26 cellular contexts compared by ENCODE assay signal in genomic region chr9:16258191-16258590, GRCh38.
"Had no signal": no experiment of that assay in that cellular context is flagged by ENCODE, and none has a peak within 500 bp of the region (broad histone marks: within the 10 kb centered on the region; RNA-seq: fewer than 3 reads in every experiment).

No MANE protein-coding gene starts in this region.

- H3K27me3 ChIP-seq: adrenal gland, body of pancreas, esophagus muscularis mucosa, foreskin keratinocyte, gastrocnemius medialis had no signal

- H3K27me3 Mint-ChIP-seq: activated CD4-positive, alpha-beta memory T cell treated with anti-CD3 and anti-CD28 coated beads, Interleukin-2, amount 10 ng/mL, durations not matched to agents 7 days and 5 days; activated CD4-positive, alpha-beta T cell treated with anti-CD3 and anti-CD28 coated beads, Interleukin-2, amount 10 ng/mL, durations not matched to agents 24 days and 14 days; activated naive CD4-positive, alpha-beta T cell treated with anti-CD3 and anti-CD28 coated beads, Interleukin-2, amount 10 ng/mL, durations not matched to agents 7 days and 5 days; activated T-cell treated with anti-CD3 and anti-CD28 coated beads, Interleukin-2, amount 50 U/mL, for 24 hours; effector memory CD8-positive, alpha-beta T cell had no signal

- ATAC-seq: activated CD4-positive, alpha-beta T cell treated with anti-CD3 and anti-CD28 coated beads for 36 hours; activated T-cell treated with anti-CD3 and anti-CD28 coated beads, Interleukin-2, amount 50 U/mL, for 72 hours; body of pancreas; effector memory CD8-positive, alpha-beta T cell; gastrocnemius medialis; heart right ventricle had no signal

- H3K27ac Mint-ChIP-seq: activated CD4-positive, alpha-beta memory T cell treated with anti-CD3 and anti-CD28 coated beads, Interleukin-2, amount 10 ng/mL, durations not matched to agents 7 days and 5 days; activated CD4-positive, alpha-beta T cell treated with anti-CD3 and anti-CD28 coated beads for 36 hours; activated CD4-positive, alpha-beta T cell treated with anti-CD3 and anti-CD28 coated beads, Interleukin-2, amount 10 ng/mL, durations not matched to agents 24 days and 14 days; activated naive CD4-positive, alpha-beta T cell treated with anti-CD3 and anti-CD28 coated beads, Interleukin-2, amount 10 ng/mL, durations not matched to agents 7 days and 5 days; activated naive CD4-positive, alpha-beta T cell treated with anti-CD3 and anti-CD28 coated beads, Interleukin-2, amount 50 U/mL, for 72 hours; activated T-cell treated with anti-CD3 and anti-CD28 coated beads, Interleukin-2, amount 50 U/mL, for 24 hours; activated T-cell treated with anti-CD3 and anti-CD28 coated beads, Interleukin-2, amount 50 U/mL, for 72 hours; effector memory CD8-positive, alpha-beta T cell had no signal

- H3K4me3 Mint-ChIP-seq: activated CD4-positive, alpha-beta memory T cell treated with anti-CD3 and anti-CD28 coated beads, Interleukin-2, amount 10 ng/mL, durations not matched to agents 7 days and 5 days; activated CD4-positive, alpha-beta T cell treated with anti-CD3 and anti-CD28 coated beads for 36 hours; activated CD4-positive, alpha-beta T cell treated with anti-CD3 and anti-CD28 coated beads, Interleukin-2, amount 10 ng/mL, durations not matched to agents 24 days and 14 days; activated naive CD4-positive, alpha-beta T cell treated with anti-CD3 and anti-CD28 coated beads, Interleukin-2, amount 10 ng/mL, durations not matched to agents 7 days and 5 days; activated T-cell treated with anti-CD3 and anti-CD28 coated beads, Interleukin-2, amount 50 U/mL, for 24 hours; activated T-cell treated with anti-CD3 and anti-CD28 coated beads, Interleukin-2, amount 50 U/mL, for 72 hours; effector memory CD8-positive, alpha-beta T cell had no signal

- H3K4me3 ChIP-seq: adrenal gland, body of pancreas, esophagus muscularis mucosa, gastrocnemius medialis, heart right ventricle had no signal

- H3K9me3 Mint-ChIP-seq: activated CD4-positive, alpha-beta memory T cell treated with anti-CD3 and anti-CD28 coated beads, Interleukin-2, amount 10 ng/mL, durations not matched to agents 7 days and 5 days; activated CD4-positive, alpha-beta T cell treated with anti-CD3 and anti-CD28 coated beads, Interleukin-2, amount 10 ng/mL, durations not matched to agents 24 days and 14 days; activated naive CD4-positive, alpha-beta T cell treated with anti-CD3 and anti-CD28 coated beads, Interleukin-2, amount 10 ng/mL, durations not matched to agents 7 days and 5 days; activated T-cell treated with anti-CD3 and anti-CD28 coated beads, Interleukin-2, amount 50 U/mL, for 24 hours had no signal

- H3K36me3 Mint-ChIP-seq: activated naive CD4-positive, alpha-beta T cell treated with anti-CD3 and anti-CD28 coated beads, Interleukin-2, amount 10 ng/mL, durations not matched to agents 7 days and 5 days; activated naive CD4-positive, alpha-beta T cell treated with anti-CD3 and anti-CD28 coated beads, Interleukin-2, amount 50 U/mL, for 72 hours had no signal

- H3K4me1 ChIP-seq: adrenal gland, body of pancreas, esophagus muscularis mucosa, foreskin keratinocyte, gastrocnemius medialis, heart right ventricle had no signal

- H3K36me3 ChIP-seq: adrenal gland, esophagus muscularis mucosa, gastrocnemius medialis, heart right ventricle had no signal

- DNase-seq: activated CD4-positive, alpha-beta memory T cell treated with anti-CD3 and anti-CD28 coated beads, Interleukin-2, amount 10 ng/mL, durations not matched to agents 7 days and 5 days; activated CD4-positive, alpha-beta T cell treated with anti-CD3 and anti-CD28 coated beads for 36 hours; activated CD4-positive, alpha-beta T cell treated with anti-CD3 and anti-CD28 coated beads, Interleukin-2, amount 10 ng/mL, durations not matched to agents 24 days and 14 days; activated CD4-positive, CD25-positive, alpha-beta regulatory T cell; activated CD4-positive, CD25-positive, alpha-beta regulatory T cell treated with anti-CD3 and anti-CD28 coated beads, Interleukin-2, amount 50 U/mL, for 72 hours; activated CD8-positive, alpha-beta memory T cell treated with anti-CD3 and anti-CD28 coated beads, Interleukin-2, amount 50 U/mL, for 48 hours; activated gamma-delta T cell; activated naive CD4-positive, alpha-beta T cell; activated naive CD4-positive, alpha-beta T cell treated with anti-CD3 and anti-CD28 coated beads, Interleukin-2, amount 10 ng/mL, durations not matched to agents 7 days and 5 days; activated T-cell treated with anti-CD3 and anti-CD28 coated beads for 4 hours; activated T-cell treated with anti-CD3 and anti-CD28 coated beads, Interleukin-2, amount 50 U/mL, for 24 hours; activated T-cell treated with anti-CD3 and anti-CD28 coated beads, Interleukin-2, amount 50 U/mL, for 72 hours; adrenal gland; amygdala; aorta; body of pancreas; caudate nucleus; cortex of kidney; effector CD4-positive, alpha-beta T cell; effector memory CD8-positive, alpha-beta T cell; erythroblast; foreskin keratinocyte; gastrocnemius medialis; heart right ventricle had no signal

- H3K27ac ChIP-seq: adrenal gland, body of pancreas, esophagus muscularis mucosa, foreskin keratinocyte, gastrocnemius medialis, heart right ventricle had no signal

- H3K4me1 Mint-ChIP-seq: activated CD4-positive, alpha-beta memory T cell treated with anti-CD3 and anti-CD28 coated beads, Interleukin-2, amount 10 ng/mL, durations not matched to agents 7 days and 5 days; activated CD4-positive, alpha-beta T cell treated with anti-CD3 and anti-CD28 coated beads for 36 hours; activated naive CD4-positive, alpha-beta T cell treated with anti-CD3 and anti-CD28 coated beads, Interleukin-2, amount 10 ng/mL, durations not matched to agents 7 days and 5 days had no signal

- H3K9me3 ChIP-seq: adrenal gland, body of pancreas, esophagus muscularis mucosa, gastrocnemius medialis, heart right ventricle had no signal
